In genomic region chr12:21528953-21529352, GRCh38 we compare ENCODE assay signal across 16 cellular contexts. TPM values are rescaled to one million over a fixed set of nuclear protein-coding genes. Genes with fewer than 3 reads are reported as not detected.
DNase-seq lines count a peak whose midpoint lies in the region; ATAC-seq, FAIRE-seq and TF ChIP-seq lines count a peak whose summit lies in the region.
"Had no signal": no experiment of that assay in that cellular context is flagged by ENCODE, and none has a peak within 500 bp of the region (broad histone marks: within the 10 kb centered on the region; RNA-seq: fewer than 3 reads in every experiment).

No MANE protein-coding gene starts in this region.

- H3K36me3 ChIP-seq in HEK293 (ENCODE audit: control insufficient read depth in 2 of 2, insufficient read depth in 1 of 2, low read length in 2 of 2): no peaks in the 10 kb centered on the region
- H3K36me3 ChIP-seq in tibial nerve: no peaks in the 10 kb centered on the region
- H3K36me3 ChIP-seq: BE2C, gastrocnemius medialis, neutrophil had no signal

- TF ChIP-seq EP300 in A549 (IDR thresholded peaks at IDR 0.05): no peak
- TF ChIP-seq EP300 in tibial nerve (IDR thresholded peaks at IDR 0.05): no peak

- ATAC-seq in A549: no peak
- ATAC-seq in left lobe of liver: peak; percentile 23
- ATAC-seq in activated CD4-positive, CD25-positive, alpha-beta regulatory T cell treated with anti-CD3 and anti-CD28 coated beads, Interleukin-2, amount 50 U/mL, for 24 hours: no peak
- ATAC-seq: activated CD8-positive, alpha-beta memory T cell treated with anti-CD3 and anti-CD28 coated beads, Interleukin-2, amount 10 ng/mL, durations not matched to agents 7 days and 5 days had no signal

- H3K4me1 Mint-ChIP-seq in brain: peaks cover 20% of the 10 kb centered on the region

- CTCF ChIA-PET in A549 (lab: Yijun Ruan, JAX): interaction anchor here (1.4 kb wide), 2 partner anchors 9 to 18 kb away, joined by 3 to 4 read pairs; no protein-coding TSS in a partner anchor
- CTCF ChIA-PET in HEK293 (lab: Yijun Ruan, JAX): interaction anchor here (0.7 to 0.8 kb wide), 2 partner anchors 153 to 198 kb away, joined by 3 read pairs; no protein-coding TSS in a partner anchor

- H3K4me3 ChIP-seq in A549: no peak overlapping the region
- H3K4me3 ChIP-seq in HEK293 (ENCODE audit: low read depth, low read length): no peak overlapping the region
- H3K4me3 ChIP-seq in tibial nerve: no peak overlapping the region

- peaks cover 28% of the 10 kb centered on the region for H3K4me1 ChIP-seq in A549
- peaks cover 8% of the 10 kb centered on the region; the same call in 1 of the 2 replicates for H3K4me1 ChIP-seq in HEK293 (ENCODE audit: control insufficient read depth, insufficient read depth, low read length)
- H3K4me1 ChIP-seq in tibial nerve: peaks cover 0 to 19% (median 2%) of the 10 kb centered on the region in 4 donors
- H3K4me1 ChIP-seq: BE2C had no signal

- POLR2A ChIA-PET in A549 (lab: Yijun Ruan, JAX): interaction anchor here (0.6 kb wide), 1 partner anchor 20 kb away, joined by 3 read pairs; no protein-coding TSS in a partner anchor
- POLR2A ChIA-PET in HEK293 (lab: Yijun Ruan, JAX): no interaction called here

- peak overlapping the region; percentile 79 to 87 (median 82) for H3K4me3 Mint-ChIP-seq in brain

- peaks cover 56% of the 10 kb centered on the region for H3K27me3 Mint-ChIP-seq in brain

- no peak for FAIRE-seq in A549 (lab: Jason Lieb, UNC)
- FAIRE-seq: G401.6 had no signal

- H3K9me3 ChIP-seq in A549 (0 out of 3 replicates have a peak, but pooled peaks cover 2% of the 10 kb centered on the region), HEK293 (ENCODE audit: control insufficient read depth, insufficient read depth, low read depth, low read length) (no peaks in the 10 kb centered on the region; the same call in 1 of the 2 replicates), tibial nerve (no peaks in the 10 kb centered on the region)
- H3K9me3 ChIP-seq: BE2C, gastrocnemius medialis, neutrophil had no signal

- TF ChIP-seq POLR2A in A549 (IDR thresholded peaks at IDR 0.05; ENCODE audit: low read length): no peak
- TF ChIP-seq POLR2A in tibial nerve (IDR thresholded peaks at IDR 0.05): no peak

- H3K9me3 Mint-ChIP-seq in brain: peaks cover 2 to 7% (median 4%) of the 10 kb centered on the region in 5 experiments

- no peak overlapping the region for H3K27ac ChIP-seq in A549
- H3K27ac ChIP-seq in HEK293 (ENCODE audit: extremely low read depth, low read depth, low read length): no peak overlapping the region
- no peak overlapping the region for H3K27ac ChIP-seq in tibial nerve
- H3K27ac ChIP-seq: neutrophil had no signal

- TF ChIP-seq RAD21 in A549 (conservative IDR thresholded peaks at IDR 0.05 in 1 of 2, IDR thresholded peaks at IDR 0.05 in 1 of 2): no peak

- H3K27ac Mint-ChIP-seq in brain: no peak overlapping the region
- H3K27ac Mint-ChIP-seq: activated CD8-positive, alpha-beta memory T cell treated with anti-CD3 and anti-CD28 coated beads, Interleukin-2, amount 10 ng/mL, durations not matched to agents 7 days and 5 days had no signal

- peaks cover 0 to 16% of the 10 kb centered on the region in 2 donors for H3K27me3 ChIP-seq in tibial nerve
- H3K27me3 ChIP-seq: gastrocnemius medialis had no signal

- 91% methylated on average over 5 of the region's 5 CpGs for WGBS in A549 (ENCODE audit: missing lambda C conversion rate)
- 77 to 80% methylated on average over 5 of the region's 5 CpGs for whole genome bisulfite sequencing in tibial nerve, 2 donors

- no peaks in the 10 kb centered on the region for H3K36me3 Mint-ChIP-seq in brain

- DNase-seq in A549 (ENCODE audit: low read depth in 1 of 2, low spot score in 1 of 2) (no peak), left lobe of liver (ENCODE audit: low spot score) (no peak), NOMO-1 treated with dmso at 0.1 percent for 144 hours (lab: John Stamatoyannopoulos, UW; ENCODE audit: unreplicated experiment) (no peak), tibial nerve (ENCODE audit: low spot score in 2 of 2) (no peak)
- no peak for DNase-seq in NK-92 treated with Interleukin-12 subunit alpha and Interleukin-12 subunit beta, amount 100 ng/mL, for 24 hours (lab: John Stamatoyannopoulos, UW)
- DNase-seq: activated CD8-positive, alpha-beta memory T cell treated with anti-CD3 and anti-CD28 coated beads, Interleukin-2, amount 10 ng/mL, durations not matched to agents 7 days and 5 days; BE2C; effector CD8-positive, alpha-beta T cell; gastrocnemius medialis; NCI-H1092 treated with DMSO at 0.1 percent for 48 hours; NCI-H526 treated with DMSO at 0.1 percent for 48 hours had no signal

- TF ChIP-seq CTCF in A549 (IDR thresholded peaks at IDR 0.05) (no peak), HEK293 (tag by site-specific recombination; IDR thresholded peaks at IDR 0.05) (no peak), brain (conservative IDR thresholded peaks at IDR 0.05) (no peak), tibial nerve (IDR thresholded peaks at IDR 0.05) (no peak)

- H3K4me2 ChIP-seq in A549: peak overlapping the region; percentile 67; the same call in 1 of the 3 replicates

TF ChIP-seq in A549, 52 proteins besides CTCF, POLR2A, EP300 and RAD21:
- TF ChIP-seq, protein P1, sequence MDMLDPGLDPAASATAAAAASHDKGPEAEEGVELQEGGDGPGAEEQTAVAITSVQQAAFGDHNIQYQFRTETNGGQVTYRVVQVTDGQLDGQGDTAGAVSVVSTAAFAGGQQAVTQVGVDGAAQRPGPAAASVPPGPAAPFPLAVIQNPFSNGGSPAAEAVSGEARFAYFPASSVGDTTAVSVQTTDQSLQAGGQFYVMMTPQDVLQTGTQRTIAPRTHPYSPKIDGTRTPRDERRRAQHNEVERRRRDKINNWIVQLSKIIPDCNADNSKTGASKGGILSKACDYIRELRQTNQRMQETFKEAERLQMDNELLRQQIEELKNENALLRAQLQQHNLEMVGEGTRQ (IDR thresholded peaks at IDR 0.05): no peak
- no peak for TF ChIP-seq CEBPB (IDR thresholded peaks at IDR 0.05)

TF ChIP-seq in HEK293, 187 proteins besides CTCF, POLR2A, EP300 and RAD21:
- TF ChIP-seq ZNF211 (tag by site-specific recombination; IDR thresholded peaks at IDR 0.05; ENCODE audit: low read depth): no peak
- TF ChIP-seq ZNF341 (tag by site-specific recombination; IDR thresholded peaks at IDR 0.05; ENCODE audit: low read depth): peak; percentile 64; the same call in 1 of the 2 replicates

RNA-seq across cellular contexts. Expression of gene SPX, which starts 2.9 kb away (rescaled TPM):
- 34.4 and 39.8 TPM in 2 replicates for polyA plus RNA-seq in A549 (2011; rRNA removed)
- 2.3 and 2.5 TPM in 2 replicates for polyA plus RNA-seq in A549 (2012; cell fraction: cytosol; rRNA removed)
- polyA plus RNA-seq in A549 (2012; cell fraction: nucleus; rRNA removed): 0.54 and 0.92 TPM in 2 replicates
- polyA plus RNA-seq in A549 (2017; fragmentation: RNase III; extraction: RNeasy Plus Mini Kit Qiagen cat#74134 plus additional on column Dnase treatment): 2.7 to 3.2 TPM (median 2.9 TPM) in 3 replicates
- polyA minus RNA-seq in A549 (2011; rRNA and poly(A)+ RNA removed): 3.1 and 4.5 TPM in 2 replicates
- 5.8 TPM for polyA plus RNA-seq in brain (ENCODE audit: insufficient read depth, low read depth, low replicate concordance)
- 0.23 TPM for total RNA-seq in left lobe of liver
- 1 to 10 TPM in 3 of 4 donors, not detected in 1; 1.5 to 2.4 (median 1.6) TPM for total RNA-seq in tibial nerve

RNA-seq across cellular contexts. Expression of gene GOLT1B, which starts 27.4 kb away (rescaled TPM):
- polyA plus RNA-seq in A549 (2011; rRNA removed) (62.3 and 73.4 TPM in 2 replicates), A549 (2017; fragmentation: RNase III; extraction: RNeasy Plus Mini Kit Qiagen cat#74134 plus additional on column Dnase treatment) (80.4 to 107 TPM (median 95.4 TPM) in 3 replicates), brain (ENCODE audit: insufficient read depth, low read depth, low replicate concordance) (9.8 TPM)
- polyA plus RNA-seq in A549 (2012; cell fraction: cytosol; rRNA removed): 9.6 and 10.3 TPM in 2 replicates
- polyA plus RNA-seq in A549 (2012; cell fraction: nucleus; rRNA removed): 4.3 and 9.1 TPM in 2 replicates
- polyA minus RNA-seq in A549 (2011; rRNA and poly(A)+ RNA removed): 12.4 and 34.9 TPM in 2 replicates
- total RNA-seq in left lobe of liver (16.8 TPM), tibial nerve (10 to 100 TPM; 16.8 to 28.8 (median 18.8) TPM)

RNA-seq across cellular contexts. Expression of gene RECQL, which starts 27.5 kb away (rescaled TPM):
- polyA plus RNA-seq in A549 (2011; rRNA removed): 56.7 and 84.2 TPM in 2 replicates
- polyA plus RNA-seq in A549 (2012; cell fraction: cytosol; rRNA removed): 15.8 and 16.2 TPM in 2 replicates
- polyA plus RNA-seq in A549 (2012; cell fraction: nucleus; rRNA removed): 13.9 and 16.9 TPM in 2 replicates
- 76.5 to 79.5 TPM (median 77.0 TPM) in 3 replicates for polyA plus RNA-seq in A549 (2017; fragmentation: RNase III; extraction: RNeasy Plus Mini Kit Qiagen cat#74134 plus additional on column Dnase treatment)
- 34.0 and 36.0 TPM in 2 replicates for polyA minus RNA-seq in A549 (2011; rRNA and poly(A)+ RNA removed)
- polyA plus RNA-seq in brain (ENCODE audit: insufficient read depth, low read depth, low replicate concordance): 10.8 TPM
- 8.1 TPM for total RNA-seq in left lobe of liver
- total RNA-seq in tibial nerve: 10 to 100 TPM; 21.4 to 33.0 (median 30.8) TPM
